Comparison of ENCODE assay signal across 19 cellular contexts in genomic region chr7:151209588-151209987, GRCh38. TPM values are rescaled to one million over a fixed set of nuclear protein-coding genes. Genes with fewer than 3 reads are reported as not detected.
DNase-seq lines count a peak whose midpoint lies in the region; ATAC-seq and TF ChIP-seq lines count a peak whose summit lies in the region.
"Had no signal": no experiment of that assay in that cellular context is flagged by ENCODE, and none has a peak within 500 bp of the region (broad histone marks: within the 10 kb centered on the region; RNA-seq: fewer than 3 reads in every experiment).

No MANE protein-coding gene starts in this region.

- no peaks in the 10 kb centered on the region for H3K4me1 ChIP-seq in Caco-2

- H3K27ac Mint-ChIP-seq in activated CD8-positive, alpha-beta T cell treated with anti-CD3 and anti-CD28 coated beads, Interleukin-2, amount 10 ng/mL, durations not matched to agents 7 days and 5 days = peak overlapping the region; percentile 13
- no peak overlapping the region for H3K27ac Mint-ChIP-seq in activated CD8-positive, alpha-beta T cell treated with anti-CD3 and anti-CD28 coated beads for 36 hours
- peak overlapping the region; percentile 55 for H3K27ac Mint-ChIP-seq in endothelial cell (ENCODE audit: unreplicated experiment)
- peak overlapping the region; percentile 33 for H3K27ac Mint-ChIP-seq in stimulated activated effector memory CD8-positive, alpha-beta T cell treated with anti-CD3 and anti-CD28 coated beads, Interleukin-12 subunit alpha, Interleukin-12 subunit beta, amount 100 ng/mL, for 72 hours
- no peak overlapping the region for H3K27ac Mint-ChIP-seq in Caco-2 (ENCODE audit: unreplicated experiment)
- H3K27ac Mint-ChIP-seq: B cell, GM23338, HFFc6, IgD-negative memory B cell had no signal

- peaks cover 28% of the 10 kb centered on the region for H3K4me1 Mint-ChIP-seq in activated CD8-positive, alpha-beta T cell treated with anti-CD3 and anti-CD28 coated beads, Interleukin-2, amount 10 ng/mL, durations not matched to agents 7 days and 5 days (ENCODE audit: low read depth)
- H3K4me1 Mint-ChIP-seq in activated CD8-positive, alpha-beta T cell treated with anti-CD3 and anti-CD28 coated beads for 36 hours (ENCODE audit: low read depth) = peaks cover 20% of the 10 kb centered on the region
- H3K4me1 Mint-ChIP-seq in endothelial cell (ENCODE audit: unreplicated experiment) (no peaks in the 10 kb centered on the region), Caco-2 (ENCODE audit: low read depth, unreplicated experiment) (peaks cover 8% of the 10 kb centered on the region)
- peaks cover 45% of the 10 kb centered on the region for H3K4me1 Mint-ChIP-seq in stimulated activated effector memory CD8-positive, alpha-beta T cell treated with anti-CD3 and anti-CD28 coated beads, Interleukin-12 subunit alpha, Interleukin-12 subunit beta, amount 100 ng/mL, for 72 hours
- H3K4me1 Mint-ChIP-seq: B cell had no signal

- H3K4me3 ChIP-seq in H7 (ENCODE audit: insufficient read depth, low read depth, low read length) = no peak overlapping the region
- H3K4me3 ChIP-seq in Caco-2 (ENCODE audit: low read depth, low read length) = no peak overlapping the region
- H3K4me3 ChIP-seq: BLaER1 treated with 17β-estradiol and CSF1 and Interleukin-3, amounts not matched to agents 10 nM and 100 nM; GM23338 had no signal

- H3K36me3 ChIP-seq in H7 (replicated peaks; ENCODE audit: control insufficient read depth, insufficient read depth, low read length) = peaks cover 10% of the 10 kb centered on the region
- H3K36me3 ChIP-seq in Caco-2 (ENCODE audit: control insufficient read depth, insufficient read depth, low read length) = no peaks in the 10 kb centered on the region

- BruUV-seq in Caco-2 (replicated peaks; lab: Mats Ljungman, UMichigan) = no TSS peak

- intact Hi-C loops in activated CD8-positive, alpha-beta T cell treated with anti-CD3 and anti-CD28 coated beads for 36 hours (cut with micrococcal nuclease) = no loop called here
- intact Hi-C loops in Caco-2 (cut with micrococcal nuclease; ENCODE audit: unreplicated experiment) = no loop called here

- no peaks in the 10 kb centered on the region for H3K9me3 Mint-ChIP-seq in activated CD8-positive, alpha-beta T cell treated with anti-CD3 and anti-CD28 coated beads, Interleukin-2, amount 10 ng/mL, durations not matched to agents 7 days and 5 days (ENCODE audit: insufficient read depth)
- no peaks in the 10 kb centered on the region for H3K9me3 Mint-ChIP-seq in activated CD8-positive, alpha-beta T cell treated with anti-CD3 and anti-CD28 coated beads for 36 hours
- no peaks in the 10 kb centered on the region for H3K9me3 Mint-ChIP-seq in endothelial cell (ENCODE audit: unreplicated experiment)
- no peaks in the 10 kb centered on the region for H3K9me3 Mint-ChIP-seq in stimulated activated effector memory CD8-positive, alpha-beta T cell treated with anti-CD3 and anti-CD28 coated beads, Interleukin-12 subunit alpha, Interleukin-12 subunit beta, amount 100 ng/mL, for 72 hours
- no peaks in the 10 kb centered on the region for H3K9me3 Mint-ChIP-seq in Caco-2 (ENCODE audit: unreplicated experiment)
- H3K9me3 Mint-ChIP-seq: GM23338, HFFc6, IgD-negative memory B cell had no signal

- no peak for TF ChIP-seq CTCF in activated CD8-positive, alpha-beta T cell treated with anti-CD3 and anti-CD28 coated beads for 36 hours (IDR thresholded peaks at IDR 0.05)
- TF ChIP-seq CTCF in endothelial cell (IDR thresholded peaks at IDR 0.05; ENCODE audit: unreplicated experiment) (no peak), Caco-2 (IDR thresholded peaks at IDR 0.05; ENCODE audit: insufficient read depth in 1 of 2, low read depth in 1 of 2, low read length in 1 of 2, severe bottlenecking in 1 of 2, unreplicated experiment in 1 of 2) (no peak)

- H3K9me3 ChIP-seq in Caco-2 = no peaks in the 10 kb centered on the region
- H3K9me3 ChIP-seq: BLaER1 treated with 17β-estradiol and CSF1 and Interleukin-3, amounts not matched to agents 10 nM and 100 nM had no signal

- peaks cover 16% of the 10 kb centered on the region for H3K36me3 Mint-ChIP-seq in activated CD8-positive, alpha-beta T cell treated with anti-CD3 and anti-CD28 coated beads, Interleukin-2, amount 10 ng/mL, durations not matched to agents 7 days and 5 days (ENCODE audit: low read depth)
- H3K36me3 Mint-ChIP-seq in activated CD8-positive, alpha-beta T cell treated with anti-CD3 and anti-CD28 coated beads for 36 hours (ENCODE audit: low read depth) = peaks cover 17% of the 10 kb centered on the region
- H3K36me3 Mint-ChIP-seq in endothelial cell (ENCODE audit: low read depth, unreplicated experiment) (peaks cover 26% of the 10 kb centered on the region), Caco-2 (ENCODE audit: insufficient read depth, unreplicated experiment) (peaks cover 27% of the 10 kb centered on the region)
- H3K36me3 Mint-ChIP-seq in stimulated activated effector memory CD8-positive, alpha-beta T cell treated with anti-CD3 and anti-CD28 coated beads, Interleukin-12 subunit alpha, Interleukin-12 subunit beta, amount 100 ng/mL, for 72 hours = peaks cover 29% of the 10 kb centered on the region

- H3K4me3 Mint-ChIP-seq in activated CD8-positive, alpha-beta T cell treated with anti-CD3 and anti-CD28 coated beads, Interleukin-2, amount 10 ng/mL, durations not matched to agents 7 days and 5 days = no peak overlapping the region
- no peak overlapping the region for H3K4me3 Mint-ChIP-seq in activated CD8-positive, alpha-beta T cell treated with anti-CD3 and anti-CD28 coated beads for 36 hours
- H3K4me3 Mint-ChIP-seq in endothelial cell (ENCODE audit: unreplicated experiment) = peak overlapping the region; percentile 2
- H3K4me3 Mint-ChIP-seq in stimulated activated effector memory CD8-positive, alpha-beta T cell treated with anti-CD3 and anti-CD28 coated beads, Interleukin-12 subunit alpha, Interleukin-12 subunit beta, amount 100 ng/mL, for 72 hours = no peak overlapping the region
- no peak overlapping the region for H3K4me3 Mint-ChIP-seq in Caco-2 (ENCODE audit: unreplicated experiment)
- H3K4me3 Mint-ChIP-seq: B cell, GM23338, HFFc6 had no signal

- CTCF ChIA-PET in activated CD8-positive, alpha-beta T cell treated with anti-CD3 and anti-CD28 coated beads, Interleukin-2, amount 10 ng/mL, durations not matched to agents 7 days and 5 days (lab: Charles Lee) = no interaction called here
- CTCF ChIA-PET in activated CD8-positive, alpha-beta T cell treated with anti-CD3 and anti-CD28 coated beads for 36 hours (lab: Charles Lee) = interaction anchor here (0.9 to 1.6 kb wide), 2 partner anchors 34 to 36 kb away, joined by 3 to 6 read pairs; no protein-coding TSS in a partner anchor
- CTCF ChIA-PET in Caco-2 (lab: Charles Lee) = interaction anchor here (0.6 to 1.3 kb wide), 2 partner anchors 35 to 1423 kb away, joined by 3 read pairs; no protein-coding TSS in a partner anchor

- ATAC-seq in activated CD8-positive, alpha-beta T cell treated with anti-CD3 and anti-CD28 coated beads, Interleukin-2, amount 10 ng/mL, durations not matched to agents 7 days and 5 days = no peak
- ATAC-seq in activated CD8-positive, alpha-beta T cell treated with anti-CD3 and anti-CD28 coated beads for 36 hours = no peak
- no peak for ATAC-seq in stimulated activated effector memory CD8-positive, alpha-beta T cell treated with anti-CD3 and anti-CD28 coated beads, Interleukin-12 subunit alpha, Interleukin-12 subunit beta, amount 100 ng/mL, for 72 hours
- no peak for ATAC-seq in HG03520 (IDR thresholded peaks at IDR 0.05; ENCODE audit: unreplicated experiment)
- ATAC-seq: HCT116, HepG2 had no signal

- H3K27me3 ChIP-seq in H7 (ENCODE audit: control insufficient read depth, insufficient read depth, low read length) = no peaks in the 10 kb centered on the region
- no peaks in the 10 kb centered on the region; the same call in 1 of the 2 replicates for H3K27me3 ChIP-seq in Caco-2 (replicated peaks; ENCODE audit: control insufficient read depth, insufficient read depth, low read length)

- peaks cover 12% of the 10 kb centered on the region for H3K27me3 Mint-ChIP-seq in activated CD8-positive, alpha-beta T cell treated with anti-CD3 and anti-CD28 coated beads, Interleukin-2, amount 10 ng/mL, durations not matched to agents 7 days and 5 days (ENCODE audit: low read depth)
- H3K27me3 Mint-ChIP-seq in activated CD8-positive, alpha-beta T cell treated with anti-CD3 and anti-CD28 coated beads for 36 hours = no peaks in the 10 kb centered on the region
- H3K27me3 Mint-ChIP-seq in endothelial cell (ENCODE audit: unreplicated experiment) (peaks cover 7% of the 10 kb centered on the region), Caco-2 (ENCODE audit: insufficient read depth, unreplicated experiment) (peaks cover 16% of the 10 kb centered on the region)

- no peak for DNase-seq in activated CD8-positive, alpha-beta T cell treated with anti-CD3 and anti-CD28 coated beads, Interleukin-2, amount 10 ng/mL, durations not matched to agents 7 days and 5 days
- DNase-seq in activated CD8-positive, alpha-beta T cell treated with anti-CD3 and anti-CD28 coated beads for 36 hours = no peak
- DNase-seq in H7 (peak; percentile 32), endothelial cell (ENCODE audit: low spot score) (no peak), Caco-2 (no peak)
- no peak for DNase-seq in stimulated activated effector memory CD8-positive, alpha-beta T cell treated with anti-CD3 and anti-CD28 coated beads, Interleukin-12 subunit alpha, Interleukin-12 subunit beta, amount 100 ng/mL, for 72 hours (ENCODE audit: low spot score in 2 of 2)
- DNase-seq: DMS153, DMS79, GDM1, HFFc6 had no signal

- POLR2A ChIA-PET in activated CD8-positive, alpha-beta T cell treated with anti-CD3 and anti-CD28 coated beads, Interleukin-2, amount 10 ng/mL, durations not matched to agents 7 days and 5 days (lab: Charles Lee) = no interaction called here
- POLR2A ChIA-PET in activated CD8-positive, alpha-beta T cell treated with anti-CD3 and anti-CD28 coated beads for 36 hours (lab: Charles Lee) = interaction anchor here (1.0 to 5.7 kb wide), 2 partner anchors 12 to 17 kb away, joined by 3 to 22 read pairs; partner anchors contain the start of gene ABCF2
- POLR2A ChIA-PET in Caco-2 (lab: Charles Lee) = no interaction called here

RNA-seq across cellular contexts. Expression of gene H2BK1, which starts 0.7 kb away (rescaled TPM):
- total RNA-seq in activated CD8-positive, alpha-beta T cell treated with anti-CD3 and anti-CD28 coated beads, Interleukin-2, amount 10 ng/mL, durations not matched to agents 7 days and 5 days = under 1 TPM in 1 of 2 experiments, not detected in 1; 0.76 TPM
- total RNA-seq in activated CD8-positive, alpha-beta T cell treated with anti-CD3 and anti-CD28 coated beads for 36 hours = not detected
- total RNA-seq in H7 (2014; rRNA removed; shearing (Covaris generic)) = 0.74 TPM in 1 of 2 replicates, not detected in the other
- total RNA-seq in endothelial cell (ENCODE audit: unreplicated experiment) (not detected), Caco-2 (2022) (not detected in 2 replicates)
- total RNA-seq: A172, Daoy, GM23338, HepG2, HFFc6 had no signal

RNA-seq across cellular contexts. Expression of gene ABCF2, which starts 17.4 kb away (rescaled TPM):
- 10 to 100 TPM; 38.2 to 45.9 TPM for total RNA-seq in activated CD8-positive, alpha-beta T cell treated with anti-CD3 and anti-CD28 coated beads, Interleukin-2, amount 10 ng/mL, durations not matched to agents 7 days and 5 days
- 10 to 100 TPM; 48.1 to 56.2 TPM for total RNA-seq in activated CD8-positive, alpha-beta T cell treated with anti-CD3 and anti-CD28 coated beads for 36 hours
- 47.3 and 48.5 TPM in 2 replicates for total RNA-seq in H7 (2014; rRNA removed; shearing (Covaris generic))
- 39.6 TPM for total RNA-seq in endothelial cell (ENCODE audit: unreplicated experiment)
- 50.8 and 57.8 TPM in 2 replicates for total RNA-seq in Caco-2 (2022)

RNA-seq across cellular contexts. Expression of gene ASB10, which starts 22.5 kb away (rescaled TPM):
- total RNA-seq in activated CD8-positive, alpha-beta T cell treated with anti-CD3 and anti-CD28 coated beads, Interleukin-2, amount 10 ng/mL, durations not matched to agents 7 days and 5 days = not detected
- not detected for total RNA-seq in activated CD8-positive, alpha-beta T cell treated with anti-CD3 and anti-CD28 coated beads for 36 hours
- total RNA-seq in H7 (2014; rRNA removed; shearing (Covaris generic)) = not detected in 2 replicates
- not detected for total RNA-seq in endothelial cell (ENCODE audit: unreplicated experiment)
- not detected in 2 replicates for total RNA-seq in Caco-2 (2022)
- total RNA-seq: A172, B cell, Daoy, GM23338, HepG2, HFFc6 had no signal

RNA-seq across cellular contexts. Expression of gene CHPF2, which starts 22.7 kb away (rescaled TPM):
- total RNA-seq in activated CD8-positive, alpha-beta T cell treated with anti-CD3 and anti-CD28 coated beads, Interleukin-2, amount 10 ng/mL, durations not matched to agents 7 days and 5 days = 10 to 100 TPM; 34.7 to 36.1 TPM
- total RNA-seq in activated CD8-positive, alpha-beta T cell treated with anti-CD3 and anti-CD28 coated beads for 36 hours = 10 to 100 TPM; 23.7 to 27.3 TPM
- total RNA-seq in H7 (2014; rRNA removed; shearing (Covaris generic)) = 24.7 and 25.0 TPM in 2 replicates
- total RNA-seq in endothelial cell (ENCODE audit: unreplicated experiment) (55.4 TPM), Caco-2 (2022) (30.9 and 34.0 TPM in 2 replicates)

RNA-seq across cellular contexts. Expression of gene SMARCD3, which starts 38.9 kb away (rescaled TPM):
- 1 to 10 TPM; 4.2 to 4.7 TPM for total RNA-seq in activated CD8-positive, alpha-beta T cell treated with anti-CD3 and anti-CD28 coated beads, Interleukin-2, amount 10 ng/mL, durations not matched to agents 7 days and 5 days
- total RNA-seq in activated CD8-positive, alpha-beta T cell treated with anti-CD3 and anti-CD28 coated beads for 36 hours = 1 to 10 TPM; 8.2 to 8.9 TPM
- 7.2 and 23.6 TPM in 2 replicates for total RNA-seq in H7 (2014; rRNA removed; shearing (Covaris generic))
- total RNA-seq in endothelial cell (ENCODE audit: unreplicated experiment) (5.4 TPM), Caco-2 (2022) (20.2 and 27.8 TPM in 2 replicates)
- total RNA-seq: B cell had no signal

Comparison
In these comparisons a context has a peak if more than half of its experiments do, and no peak if none do; other contexts are left out.
1. H3K27ac Mint-ChIP-seq: peak in activated CD8-positive, alpha-beta T cell treated with anti-CD3 and anti-CD28 coated beads, Interleukin-2, amount 10 ng/mL, durations not matched to agents 7 days and 5 days (single experiment), endothelial cell (single experiment) and stimulated activated effector memory CD8-positive, alpha-beta T cell treated with anti-CD3 and anti-CD28 coated beads, Interleukin-12 subunit alpha, Interleukin-12 subunit beta, amount 100 ng/mL, for 72 hours (single experiment); none in activated CD8-positive, alpha-beta T cell treated with anti-CD3 and anti-CD28 coated beads for 36 hours (single experiment) and Caco-2 (single experiment).